In genomic region chr1:156248323-156248683, GRCh38 we compare ENCODE assay signal across 21 cellular contexts. TPM values are rescaled to one million over a fixed set of nuclear protein-coding genes. Genes with fewer than 3 reads are reported as not detected.
DNase-seq lines count a peak whose midpoint lies in the region; ATAC-seq and TF ChIP-seq lines count a peak whose summit lies in the region.
"Had no signal": no experiment of that assay in that cellular context is flagged by ENCODE, and none has a peak within 500 bp of the region (broad histone marks: within the 10 kb centered on the region; RNA-seq: fewer than 3 reads in every experiment).

No MANE protein-coding gene starts in this region.

- H3K4me1 ChIP-seq in body of pancreas (peaks cover 29% of the 10 kb centered on the region), esophagus muscularis mucosa (peaks cover 30 to 42% (median 39%) of the 10 kb centered on the region in 4 donors)
- H3K4me1 ChIP-seq: HAP-1 had no signal

- ATAC-seq in body of pancreas (peak; percentile 7), HG03175 (IDR thresholded peaks at IDR 0.05; ENCODE audit: unreplicated experiment) (no peak), GM21723 (IDR thresholded peaks at IDR 0.05; ENCODE audit: unreplicated experiment) (no peak)
- ATAC-seq: stimulated activated naive CD8-positive, alpha-beta T cell treated with anti-CD3 and anti-CD28 coated beads, Interleukin-15, Interleukin-2, amounts not matched to agents 100 U/mL and 50 U/mL, for 24 hours; T-helper 17 cell had no signal

- H3K4me3 ChIP-seq in H7 (ENCODE audit: insufficient read depth, low read depth, low read length) (no peak overlapping the region), body of pancreas (no peak overlapping the region), esophagus muscularis mucosa (no peak overlapping the region)
- H3K4me3 ChIP-seq: HAP-1, MG63, mucosa of descending colon, smooth muscle cell, upper lobe of left lung had no signal

- H3K36me3 ChIP-seq in H7 (replicated peaks; ENCODE audit: control insufficient read depth, insufficient read depth, low read length) (peaks cover 29% of the 10 kb centered on the region), body of pancreas (replicated peaks in 1 of 2; ENCODE audit: insufficient read depth in 1 of 2, low read depth in 2 of 2) (peaks cover 8 to 29% of the 10 kb centered on the region in 2 donors), esophagus muscularis mucosa (peaks cover 32 to 45% (median 43%) of the 10 kb centered on the region in 4 donors)

- H3K27me3 Mint-ChIP-seq in neural crest cell (ENCODE audit: low read depth), result peaks cover 21% of the 10 kb centered on the region
- H3K27me3 Mint-ChIP-seq: T-helper 17 cell had no signal

- peaks cover 28% of the 10 kb centered on the region for H3K4me1 Mint-ChIP-seq in neural crest cell

- H3K4me3 Mint-ChIP-seq in neural crest cell, result peak overlapping the region; percentile 54

- DNase-seq in DMS53 (lab: John Stamatoyannopoulos, UW), result peak; percentile 64
- no peak for DNase-seq in DMS53 treated with DMSO at 0.1 percent for 48 hours (lab: John Stamatoyannopoulos, UW; ENCODE audit: unreplicated experiment)
- DNase-seq in H7, result peak; percentile 65
- DNase-seq in body of pancreas, result no peak
- DNase-seq in neural crest cell (ENCODE audit: low read depth, low spot score), result no peak
- DNase-seq in esophagus muscularis mucosa (ENCODE audit: extremely low spot score), result no peak
- DNase-seq: activated T-cell treated with anti-CD3 and anti-CD28 coated beads for 4 hours; EL; MG63; NCI-H2171 treated with DMSO at 0.1 percent for 48 hours; NCI-H748 treated with DMSO at 0.1 percent for 48 hours; PC-3; stimulated activated CD4-positive, alpha-beta T cell treated with anti-CD3 and anti-CD28 coated beads, Interleukin-2, amount 100 ng/mL, for 48 hours; stimulated activated naive CD8-positive, alpha-beta T cell treated with anti-CD3 and anti-CD28 coated beads, Interleukin-15, Interleukin-2, amounts not matched to agents 100 U/mL and 50 U/mL, for 24 hours; T-helper 17 cell had no signal

- no peaks in the 10 kb centered on the region for H3K9me3 ChIP-seq in body of pancreas
- no peaks in the 10 kb centered on the region for H3K9me3 ChIP-seq in esophagus muscularis mucosa
- H3K9me3 ChIP-seq: HAP-1, MG63, mucosa of descending colon, upper lobe of left lung had no signal

- 65 to 72% methylated on average over 4 of the region's 4 CpGs for WGBS in body of pancreas, 2 donors
- WGBS in esophagus muscularis mucosa, result 82% methylated on average over 4 of the region's 4 CpGs

- TF ChIP-seq EP300 in esophagus muscularis mucosa (IDR thresholded peaks at IDR 0.05), result no peak

- H3K36me3 Mint-ChIP-seq in neural crest cell (ENCODE audit: low read depth), result peaks cover 4% of the 10 kb centered on the region

- TF ChIP-seq CTCF in body of pancreas (IDR thresholded peaks at IDR 0.05), result no peak
- TF ChIP-seq CTCF in neural crest cell (conservative IDR thresholded peaks at IDR 0.05), result no peak
- TF ChIP-seq CTCF in esophagus muscularis mucosa (IDR thresholded peaks at IDR 0.05), result no peak

- H3K27ac Mint-ChIP-seq in neural crest cell (ENCODE audit: unreplicated experiment), result peak overlapping the region; percentile 86

- no peak overlapping the region for H3K27ac ChIP-seq in body of pancreas
- no peak overlapping the region for H3K27ac ChIP-seq in esophagus muscularis mucosa (replicated peaks in 1 of 4)
- H3K27ac ChIP-seq: upper lobe of left lung had no signal

- intact Hi-C loops in body of pancreas (cut with DNase I), result no loop called here
- intact Hi-C loops in esophagus muscularis mucosa (cut with DNase I), result no loop called here

- no peaks in the 10 kb centered on the region for H3K9me3 Mint-ChIP-seq in neural crest cell

- TF ChIP-seq POLR2A in body of pancreas (IDR thresholded peaks at IDR 0.05), result no peak
- TF ChIP-seq POLR2A in esophagus muscularis mucosa (IDR thresholded peaks at IDR 0.05; ENCODE audit: low read depth), result no peak

- H3K27me3 ChIP-seq in H7 (ENCODE audit: control insufficient read depth, insufficient read depth, low read length), result no peaks in the 10 kb centered on the region
- no peaks in the 10 kb centered on the region for H3K27me3 ChIP-seq in body of pancreas
- H3K27me3 ChIP-seq in esophagus muscularis mucosa, result peaks cover 0 to 33% (median 8%) of the 10 kb centered on the region in 4 donors
- H3K27me3 ChIP-seq: MG63 had no signal

RNA-seq across cellular contexts. Expression of gene PAQR6, which starts 0.4 kb away (rescaled TPM):
- total RNA-seq in H7 (2014; rRNA removed; shearing (Covaris generic)), result 6.1 and 11.5 TPM in 2 replicates
- total RNA-seq in body of pancreas, result under 1 TPM in 1 of 2 donors, not detected in 1; 0.33 TPM
- total RNA-seq in neural crest cell, result 15.8 and 17.1 TPM in 2 replicates
- total RNA-seq in esophagus muscularis mucosa, result 1 to 10 TPM; 2.2 to 2.9 (median 2.7) TPM

RNA-seq across cellular contexts. Expression of gene BGLAP, which starts 6.3 kb away (rescaled TPM):
- total RNA-seq in H7 (2014; rRNA removed; shearing (Covaris generic)), result 1.4 and 2.7 TPM in 2 replicates
- total RNA-seq in body of pancreas (under 1 TPM in 1 of 2 donors, not detected in 1; 0.52 TPM), neural crest cell (2.5 and 3.0 TPM in 2 replicates), esophagus muscularis mucosa (1 to 10 TPM in 1 of 4 donors, not detected in 3; 2.4 TPM)

RNA-seq across cellular contexts. Expression of gene SMG5, which starts 34.3 kb away (rescaled TPM):
- total RNA-seq in H7 (2014; rRNA removed; shearing (Covaris generic)), result 216 and 232 TPM in 2 replicates
- 10 to 100 TPM; 28.3 to 35.6 TPM for total RNA-seq in body of pancreas
- total RNA-seq in neural crest cell, result 116 and 122 TPM in 2 replicates
- total RNA-seq in esophagus muscularis mucosa, result 10 to 100 TPM; 52.3 to 96.1 (median 69.4) TPM

RNA-seq across cellular contexts. Expression of gene PMF1, which starts 35.5 kb away (rescaled TPM):
- 286 and 290 TPM in 2 replicates for total RNA-seq in H7 (2014; rRNA removed; shearing (Covaris generic))
- total RNA-seq in body of pancreas (10 to 100 TPM; 37.6 to 43.1 TPM), neural crest cell (82.5 and 83.3 TPM in 2 replicates), esophagus muscularis mucosa (10 to 100 TPM; 45.0 to 60.4 (median 50.2) TPM)

RNA-seq across cellular contexts. Expression of gene TMEM79, which starts 35.8 kb away (rescaled TPM):
- 2.3 and 3.1 TPM in 2 replicates for total RNA-seq in H7 (2014; rRNA removed; shearing (Covaris generic))
- total RNA-seq in body of pancreas (1 to 10 TPM in 1 of 2 donors, not detected in 1; 2.3 TPM), neural crest cell (4.3 and 4.6 TPM in 2 replicates), esophagus muscularis mucosa (1 to 10 TPM in 3 of 4 donors, under 1 TPM in 1; 0.99 to 3.2 (median 1.9) TPM)

Comparison
In these comparisons a context has a peak if more than half of its experiments do, and no peak if none do; other contexts are left out.
1. DNase-seq: peak in DMS53 (single experiment) and H7 (single experiment); none in DMS53 treated with DMSO at 0.1 percent for 48 hours (single experiment), body of pancreas (0 of 4), neural crest cell (single experiment) and esophagus muscularis mucosa (single experiment).